In genomic region chr14:69632154-69632553, GRCh38 we compare ENCODE assay signal across 13 cellular contexts. TPM values are rescaled to one million over a fixed set of nuclear protein-coding genes. Genes with fewer than 3 reads are reported as not detected.
DNase-seq lines count a peak whose midpoint lies in the region; ATAC-seq and TF ChIP-seq lines count a peak whose summit lies in the region.
"Had no signal": no experiment of that assay in that cellular context is flagged by ENCODE, and none has a peak within 500 bp of the region (broad histone marks: within the 10 kb centered on the region; RNA-seq: fewer than 3 reads in every experiment).

No MANE protein-coding gene starts in this region.

- peak overlapping the region; percentile 5 for H3K4me3 Mint-ChIP-seq in activated B cell treated with CpG ODN at 0.5 μM for 24 hours
- H3K4me3 Mint-ChIP-seq: activated naive CD8-positive, alpha-beta T cell treated with anti-CD3 and anti-CD28 coated beads for 36 hours had no signal

- ATAC-seq in activated B cell treated with CpG ODN at 0.5 μM for 24 hours (ENCODE audit: low read depth): no peak

- DNase-seq in AG04450 (ENCODE audit: low read depth, low spot score) (no peak), GF-D8 (lab: John Stamatoyannopoulos, UW) (peak; percentile 37), activated B cell treated with CpG ODN at 0.5 μM for 24 hours (no peak), medulla oblongata (ENCODE audit: extremely low spot score) (peak; percentile 58), NCI-H1048 (lab: John Stamatoyannopoulos, UW) (no peak), cerebellum (ENCODE audit: low spot score) (no peak), H4 (ENCODE audit: low spot score) (no peak), GM10248 (ENCODE audit: extremely low spot score) (no peak)
- DNase-seq: activated naive CD8-positive, alpha-beta T cell treated with anti-CD3 and anti-CD28 coated beads for 36 hours; NCI-H1092; stimulated activated CD4-positive, alpha-beta T cell treated with anti-CD3 and anti-CD28 coated beads, Interleukin-1b, Interleukin-23, amount 100 ng/mL, for 48 hours had no signal

- POLR2A ChIA-PET in AG04450 (lab: Yijun Ruan, JAX): no interaction called here
- POLR2A ChIA-PET in activated B cell treated with CpG ODN at 0.5 μM for 24 hours (lab: Charles Lee): interaction anchor here (0.6 kb wide), 1 partner anchor 20 kb away, joined by 4 read pairs; no protein-coding TSS in a partner anchor
- POLR2A ChIA-PET in GM10248 (lab: Yijun Ruan, JAX): no interaction called here

- H3K9me3 ChIP-seq in AG04450 (ENCODE audit: control insufficient read depth, insufficient read depth, low read length): no peaks in the 10 kb centered on the region

- no peaks in the 10 kb centered on the region for H3K9me3 Mint-ChIP-seq in activated B cell treated with CpG ODN at 0.5 μM for 24 hours
- H3K9me3 Mint-ChIP-seq: activated naive CD8-positive, alpha-beta T cell treated with anti-CD3 and anti-CD28 coated beads for 36 hours had no signal

- peaks cover 96% of the 10 kb centered on the region for H3K4me1 Mint-ChIP-seq in activated B cell treated with CpG ODN at 0.5 μM for 24 hours

- peak overlapping the region; percentile 92 for H3K27ac Mint-ChIP-seq in activated B cell treated with CpG ODN at 0.5 μM for 24 hours

- CTCF ChIA-PET in AG04450 (lab: Charles Lee): no interaction called here
- CTCF ChIA-PET in activated B cell treated with CpG ODN at 0.5 μM for 24 hours (lab: Charles Lee): no interaction called here
- CTCF ChIA-PET in GM10248 (lab: Yijun Ruan, JAX): interaction anchor here (1.0 to 2.2 kb wide), 3 partner anchors 14 to 38 kb away, joined by 3 to 4 read pairs (median 3); no protein-coding TSS in a partner anchor

- no peaks in the 10 kb centered on the region for H3K27me3 ChIP-seq in AG04450 (ENCODE audit: control insufficient read depth, insufficient read depth, low read length)

- TF ChIP-seq CTCF in AG04450 (IDR thresholded peaks at IDR 0.05; ENCODE audit: low read depth, low read length): no peak
- TF ChIP-seq CTCF in activated B cell treated with CpG ODN at 0.5 μM for 24 hours (IDR thresholded peaks at IDR 0.05): no peak
- no peak for TF ChIP-seq CTCF in GM10248 (IDR thresholded peaks at IDR 0.05; ENCODE audit: control extremely low read depth, extremely low read depth, low read depth, missing control alignments)

- H3K4me3 ChIP-seq in AG04450 (ENCODE audit: low read depth, low read length): no peak overlapping the region

- H3K36me3 Mint-ChIP-seq in activated B cell treated with CpG ODN at 0.5 μM for 24 hours (ENCODE audit: low read depth): peaks cover 22% of the 10 kb centered on the region

- intact Hi-C loops in activated B cell treated with CpG ODN at 0.5 μM for 24 hours (cut with micrococcal nuclease): no loop called here

- H3K27ac ChIP-seq in AG04450 (ENCODE audit: low read depth, low read length): peak overlapping the region; percentile 63
- H3K27ac ChIP-seq: VCaP had no signal

- H3K27me3 Mint-ChIP-seq in activated B cell treated with CpG ODN at 0.5 μM for 24 hours: no peaks in the 10 kb centered on the region
- H3K27me3 Mint-ChIP-seq: activated naive CD8-positive, alpha-beta T cell treated with anti-CD3 and anti-CD28 coated beads for 36 hours had no signal

RNA-seq across cellular contexts. Expression of gene SUSD6, which starts 20.8 kb away (rescaled TPM):
- 14.4 and 16.3 TPM in 2 replicates for polyA plus RNA-seq in AG04450 (2011; rRNA removed)
- 20.5 and 26.1 TPM in 2 replicates for polyA minus RNA-seq in AG04450 (2011; rRNA and poly(A)+ RNA removed)
- total RNA-seq in activated B cell treated with CpG ODN at 0.5 μM for 24 hours (63.5 and 67.1 TPM in 2 replicates), cerebellum (11.5 TPM)
- total RNA-seq in H4 (2014; rRNA removed; shearing (Covaris generic)): 2.7 and 3.4 TPM in 2 replicates

RNA-seq across cellular contexts. Expression of gene CCDC177, which starts 57.5 kb away (rescaled TPM):
- polyA plus RNA-seq in AG04450 (2011; rRNA removed): not detected in 2 replicates
- polyA minus RNA-seq in AG04450 (2011; rRNA and poly(A)+ RNA removed): 0.05 TPM in 1 of 2 replicates, not detected in the other
- total RNA-seq in activated B cell treated with CpG ODN at 0.5 μM for 24 hours (0.05 TPM in 1 of 2 replicates, not detected in the other), cerebellum (4.5 TPM)
- not detected in 2 replicates for total RNA-seq in H4 (2014; rRNA removed; shearing (Covaris generic))
- total RNA-seq: activated naive CD8-positive, alpha-beta T cell treated with anti-CD3 and anti-CD28 coated beads for 36 hours; myocyte had no signal

Comparison
In these comparisons a context has a peak if more than half of its experiments do, and no peak if none do; other contexts are left out.
1. DNase-seq: peak in GF-D8 (single experiment) and medulla oblongata (single experiment); none in AG04450 (single experiment), activated B cell treated with CpG ODN at 0.5 μM for 24 hours (single experiment), NCI-H1048 (single experiment), cerebellum (single experiment), H4 (single experiment) and GM10248 (single experiment).